Comparison of ENCODE assay signal across 28 cellular contexts in the genomic region with DNA sequence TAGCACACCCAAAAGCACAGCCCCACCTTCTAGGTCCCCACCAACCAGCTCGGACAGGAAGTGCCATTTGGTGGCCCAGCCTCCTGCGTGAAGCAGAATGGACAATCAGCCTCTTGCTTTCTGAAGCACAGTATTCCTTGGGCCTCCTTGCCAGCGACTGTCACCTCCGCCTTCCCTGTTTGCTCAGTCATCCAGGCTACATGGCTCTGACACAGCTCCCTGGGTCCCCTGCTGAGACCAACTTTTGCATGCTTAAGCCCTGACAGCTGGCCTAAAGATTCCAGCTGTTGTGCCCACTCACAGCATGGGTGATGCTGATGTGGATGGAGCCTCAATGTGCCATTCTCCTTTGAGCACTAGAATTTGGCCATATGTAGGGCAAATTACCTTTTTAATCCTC. TPM values are rescaled to one million over a fixed set of nuclear protein-coding genes. Genes with fewer than 3 reads are reported as not detected.
A peak's percentile ranks its signal among the peaks of the same experiment; 100 is the strongest.
DNase-seq lines count a peak whose midpoint lies in the region; ATAC-seq and TF ChIP-seq lines count a peak whose summit lies in the region.
"Had no signal": no experiment of that assay in that cellular context is flagged by ENCODE, and none has a peak within 500 bp of the region (broad histone marks: within the 10 kb centered on the region; RNA-seq: fewer than 3 reads in every experiment).

No MANE protein-coding gene starts in this region.

- H3K4me3 ChIP-seq in endodermal cell (ENCODE audit: low read length): no peak overlapping the region
- H3K4me3 ChIP-seq: ascending aorta, psoas muscle, skin epidermis, transverse colon had no signal

- no peak overlapping the region for H3K9ac ChIP-seq in endodermal cell (ENCODE audit: extremely low read depth, low read length, poor library complexity, severe bottlenecking)

- H3K27me3 ChIP-seq in endodermal cell (ENCODE audit: control insufficient read depth, insufficient read depth, low read length, poor library complexity, severe bottlenecking): peaks cover 32% of the 10 kb centered on the region
- H3K27me3 ChIP-seq: ascending aorta had no signal

- H3K27ac ChIP-seq in endodermal cell (ENCODE audit: low read depth, low read length): no peak overlapping the region
- H3K27ac ChIP-seq: ascending aorta, HL-60, psoas muscle, skin epidermis, transverse colon had no signal

- peaks cover 12% of the 10 kb centered on the region for H3K4me1 Mint-ChIP-seq in endodermal cell

- peaks cover 36% of the 10 kb centered on the region for H3K27me3 Mint-ChIP-seq in endodermal cell (ENCODE audit: insufficient read depth)

- no peaks in the 10 kb centered on the region for H3K36me3 Mint-ChIP-seq in endodermal cell (ENCODE audit: low read depth)
- H3K36me3 Mint-ChIP-seq: activated naive CD8-positive, alpha-beta T cell; CD14-positive monocyte; T-cell had no signal

- ATAC-seq in GM18873 (IDR thresholded peaks at IDR 0.05; ENCODE audit: low FRiP score, unreplicated experiment): no peak
- ATAC-seq: activated CD4-positive, CD25-positive, alpha-beta regulatory T cell treated with anti-CD3 and anti-CD28 coated beads, Interleukin-2, amount 50 U/mL, for 24 hours; activated CD8-positive, alpha-beta T cell treated with anti-CD3 and anti-CD28 coated beads for 36 hours; Panc1; psoas muscle; T-cell had no signal

- no peak for TF ChIP-seq CTCF in endodermal cell (conservative IDR thresholded peaks at IDR 0.05)

- H3K9me3 Mint-ChIP-seq in endodermal cell: no peaks in the 10 kb centered on the region
- H3K9me3 Mint-ChIP-seq: activated CD8-positive, alpha-beta T cell treated with anti-CD3 and anti-CD28 coated beads for 36 hours; dendritic cell treated with granulocyte-macrophage colony-stimulating factor and Interleukin-4, amounts not matched to agents 40 ng/mL and 50 ng/mL, for 4 days; neural crest cell had no signal

- WGBS in endodermal cell (ENCODE audit: insufficient coverage in 1 of 2, insufficient read length in 1 of 2), 2 experiments: 20 to 24% methylated on average over 2 to 4 of the region's 4 CpGs

- peaks cover 9% of the 10 kb centered on the region for H3K4me1 ChIP-seq in endodermal cell (ENCODE audit: control insufficient read depth, insufficient read depth, low read length)
- H3K4me1 ChIP-seq: ascending aorta, psoas muscle, transverse colon had no signal

- H3K27ac Mint-ChIP-seq in endodermal cell: no peak overlapping the region
- H3K27ac Mint-ChIP-seq: activated CD8-positive, alpha-beta T cell treated with anti-CD3 and anti-CD28 coated beads for 36 hours; activated naive CD8-positive, alpha-beta T cell; dendritic cell treated with granulocyte-macrophage colony-stimulating factor and Interleukin-4, amounts not matched to agents 40 ng/mL and 50 ng/mL, for 4 days; T-cell had no signal

- H3K36me3 ChIP-seq in endodermal cell (ENCODE audit: control insufficient read depth, insufficient read depth, low read length): no peaks in the 10 kb centered on the region
- H3K36me3 ChIP-seq: ascending aorta, transverse colon had no signal

- DNase-seq in SHP77 treated with DMSO at 0.1 percent for 48 hours (lab: John Stamatoyannopoulos, UW) (peak; percentile 19), SHP77 (lab: John Stamatoyannopoulos, UW) (no peak), NCI-H146 (lab: John Stamatoyannopoulos, UW) (peak; percentile 49), endodermal cell (peak; percentile 92), retina (peak; percentile 78), D341Med (ENCODE audit: low spot score) (no peak), head of caudate nucleus (no peak)
- DNase-seq: activated CD8-positive, alpha-beta T cell treated with anti-CD3 and anti-CD28 coated beads for 36 hours; caudate nucleus; GF-D8; kidney; NCI-H1048; NK-92 treated with Interleukin-12 subunit alpha and Interleukin-12 subunit beta, amount 100 ng/mL, for 24 hours; psoas muscle; T-cell; transverse colon had no signal

- H3K4me3 Mint-ChIP-seq in endodermal cell: peak overlapping the region; percentile 32
- H3K4me3 Mint-ChIP-seq: activated CD8-positive, alpha-beta T cell treated with anti-CD3 and anti-CD28 coated beads for 36 hours; activated naive CD8-positive, alpha-beta T cell; dendritic cell treated with granulocyte-macrophage colony-stimulating factor and Interleukin-4, amounts not matched to agents 40 ng/mL and 50 ng/mL, for 4 days; neural crest cell; T-cell had no signal

- H3K9me3 ChIP-seq in endodermal cell (ENCODE audit: control insufficient read depth, low read length): no peaks in the 10 kb centered on the region
- H3K9me3 ChIP-seq: ascending aorta, psoas muscle, transverse colon had no signal

- intact Hi-C loops in head of caudate nucleus (cut with DNase I): no loop called here

RNA-seq across cellular contexts. Expression of a gene that starts 4.5 kb away (rescaled TPM):
- 1 to 10 TPM in 1 of 2 donors, not detected in 1; 1.8 TPM for total RNA-seq in endodermal cell
- 0.36 TPM for polyA plus RNA-seq in endodermal cell (2013, experiment 1 of 2)
- not detected for polyA plus RNA-seq in endodermal cell (2013, experiment 2 of 2)
- total RNA-seq: activated CD8-positive, alpha-beta T cell treated with anti-CD3 and anti-CD28 coated beads for 36 hours; ascending aorta; kidney; lower leg skin; mucosa of gallbladder; neural crest cell; psoas muscle; T-cell had no signal
- polyA plus RNA-seq: CD14-positive monocyte, psoas muscle had no signal

Comparison
In these comparisons a context has a peak if more than half of its experiments do, and no peak if none do; other contexts are left out.
1. DNase-seq: peak in SHP77 treated with DMSO at 0.1 percent for 48 hours (single experiment), NCI-H146 (single experiment), endodermal cell (single experiment) and retina (single experiment); none in SHP77 (0 of 2), D341Med (single experiment) and head of caudate nucleus (0 of 42).